Comparison of ENCODE assay signal across 14 cellular contexts in genomic region chr15:87849181-87849580, GRCh38.
DNase-seq lines count a peak whose midpoint lies in the region; TF ChIP-seq lines count a peak whose summit lies in the region.
"Had no signal": no experiment of that assay in that cellular context is flagged by ENCODE, and none has a peak within 500 bp of the region (broad histone marks: within the 10 kb centered on the region; RNA-seq: fewer than 3 reads in every experiment).

No MANE protein-coding gene starts in this region.

- H3K27me3 Mint-ChIP-seq in activated CD4-positive, alpha-beta memory T cell treated with anti-CD3 and anti-CD28 coated beads for 36 hours: no peaks in the 10 kb centered on the region

- H3K4me3 Mint-ChIP-seq in activated CD4-positive, alpha-beta memory T cell treated with anti-CD3 and anti-CD28 coated beads for 36 hours: no peak overlapping the region
- H3K4me3 Mint-ChIP-seq: CD4-positive, alpha-beta T cell; H9 had no signal

- no peak overlapping the region for H3K27ac Mint-ChIP-seq in activated CD4-positive, alpha-beta memory T cell treated with anti-CD3 and anti-CD28 coated beads for 36 hours
- H3K27ac Mint-ChIP-seq: CD4-positive, alpha-beta T cell; H9 had no signal

- intact Hi-C loops in activated CD4-positive, alpha-beta memory T cell treated with anti-CD3 and anti-CD28 coated beads for 36 hours (cut with micrococcal nuclease): no loop called here

- H3K9me3 Mint-ChIP-seq in activated CD4-positive, alpha-beta memory T cell treated with anti-CD3 and anti-CD28 coated beads for 36 hours: no peaks in the 10 kb centered on the region
- H3K9me3 Mint-ChIP-seq: H9 had no signal

- no peaks in the 10 kb centered on the region for H3K4me1 Mint-ChIP-seq in activated CD4-positive, alpha-beta memory T cell treated with anti-CD3 and anti-CD28 coated beads for 36 hours (ENCODE audit: low read depth)
- H3K4me1 Mint-ChIP-seq: H9 had no signal

- TF ChIP-seq CTCF in cardiac fibroblast (IDR thresholded peaks at IDR 0.05; ENCODE audit: low read depth, low read length): no peak
- no peak for TF ChIP-seq CTCF in fibroblast of the aortic adventitia (IDR thresholded peaks at IDR 0.05; ENCODE audit: insufficient read depth, low read length)

- H3K4me3 ChIP-seq in cardiac fibroblast (replicated peaks in 1 of 2; ENCODE audit: low read depth in 2 of 2, low read length in 2 of 2) (no peak overlapping the region), fibroblast of the aortic adventitia (ENCODE audit: low read depth, low read length) (no peak overlapping the region)
- H3K4me3 ChIP-seq: A549 had no signal

- peak; percentile 11 for DNase-seq in EL
- DNase-seq in M059J (ENCODE audit: low read depth): peak; percentile 26
- peak; percentile 6 to 43 for DNase-seq in cardiac fibroblast (ENCODE audit: low read depth in 2 of 2)
- peak; percentile 54 for DNase-seq in fibroblast of the aortic adventitia (ENCODE audit: low read depth)
- no peak for DNase-seq in activated CD4-positive, alpha-beta memory T cell treated with anti-CD3 and anti-CD28 coated beads for 36 hours
- DNase-seq in KG1 (lab: John Stamatoyannopoulos, UW): no peak
- no peak for DNase-seq in amniotic stem cell (lab: John Stamatoyannopoulos, UW)
- no peak for DNase-seq in NCI-H774 (lab: John Stamatoyannopoulos, UW)
- DNase-seq: AML-193; Caco-2; CD4-positive, alpha-beta T cell; GDM1; H9 had no signal

- no peaks in the 10 kb centered on the region for H3K36me3 Mint-ChIP-seq in activated CD4-positive, alpha-beta memory T cell treated with anti-CD3 and anti-CD28 coated beads for 36 hours

- CTCF ChIA-PET in activated CD4-positive, alpha-beta memory T cell treated with anti-CD3 and anti-CD28 coated beads for 36 hours (lab: Charles Lee): no interaction called here

- POLR2A ChIA-PET in activated CD4-positive, alpha-beta memory T cell treated with anti-CD3 and anti-CD28 coated beads for 36 hours (lab: Charles Lee): no interaction called here

Comparison
In these comparisons a context has a peak if more than half of its experiments do, and no peak if none do; other contexts are left out.
1. DNase-seq: peak in EL (single experiment), M059J (single experiment), cardiac fibroblast (2 of 2) and fibroblast of the aortic adventitia (single experiment); none in activated CD4-positive, alpha-beta memory T cell treated with anti-CD3 and anti-CD28 coated beads for 36 hours (single experiment), KG1 (single experiment), amniotic stem cell (single experiment) and NCI-H774 (single experiment).